Comparison of ENCODE assay signal across 9 cellular contexts in the genomic region with DNA sequence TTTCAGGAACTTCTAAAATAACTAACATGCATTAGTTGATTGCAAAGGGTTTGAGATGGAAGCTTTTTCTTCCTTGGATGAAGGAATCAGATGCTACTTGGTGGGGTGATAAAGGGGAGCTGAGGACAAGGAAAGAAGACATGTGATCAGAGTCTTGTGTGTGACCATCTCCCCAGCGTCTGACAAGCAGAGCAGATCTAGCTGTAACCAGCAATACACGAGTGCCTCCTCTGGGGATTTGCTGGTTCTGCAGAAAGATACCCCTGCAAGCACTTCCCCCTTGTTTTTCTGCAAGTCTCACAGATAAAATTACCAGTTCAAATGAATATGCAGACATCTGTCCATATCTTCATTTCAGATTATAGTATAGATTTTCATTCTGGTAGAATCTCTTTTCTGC. TPM values are rescaled to one million over a fixed set of nuclear protein-coding genes. Genes with fewer than 3 reads are reported as not detected.
DNase-seq lines count a peak whose midpoint lies in the region; ATAC-seq and TF ChIP-seq lines count a peak whose summit lies in the region.
"Had no signal": no experiment of that assay in that cellular context is flagged by ENCODE, and none has a peak within 500 bp of the region (broad histone marks: within the 10 kb centered on the region; RNA-seq: fewer than 3 reads in every experiment).

No MANE protein-coding gene starts in this region.

- DNase-seq in MCF 10A (ENCODE audit: unreplicated experiment) (peak; percentile 38), mammary epithelial cell (no peak), NCI-H2171 treated with DMSO at 0.1 percent for 48 hours (lab: John Stamatoyannopoulos, UW) (peak; percentile 96), brain microvascular endothelial cell (no peak), prostate gland (ENCODE audit: low spot score) (peak; percentile 8)

- POLR2A ChIA-PET in MCF 10A (lab: Yijun Ruan, JAX) = interaction anchor here (0.6 kb wide), 1 partner anchor 32 kb away, joined by 3 read pairs; no protein-coding TSS in a partner anchor

- H3K36me3 ChIP-seq in mammary epithelial cell (ENCODE audit: insufficient read depth, low read length) (no peaks in the 10 kb centered on the region), brain microvascular endothelial cell (replicated peaks) (no peaks in the 10 kb centered on the region), prostate gland (no peaks in the 10 kb centered on the region)

- no peak overlapping the region for H3K4me2 ChIP-seq in mammary epithelial cell (ENCODE audit: insufficient read depth, low read depth, low read length)

- TF ChIP-seq CTCF in MCF 10A (IDR thresholded peaks at IDR 0.05; ENCODE audit: unreplicated experiment) (peak; percentile 23), mammary epithelial cell (conservative IDR thresholded peaks at IDR 0.05 in 1 of 2, IDR thresholded peaks at IDR 0.05 in 1 of 2; ENCODE audit: extremely low read depth in 1 of 2, insufficient read depth in 1 of 2, low read depth in 1 of 2, low read length in 2 of 2) (peak in 1 of 2 donors; percentile 25), brain microvascular endothelial cell (IDR thresholded peaks at IDR 0.05; ENCODE audit: low read depth, low read length, missing control alignments) (peak; percentile 75), prostate gland (IDR thresholded peaks at IDR 0.05) (peak in 2 of 4 experiments; percentile 15 to 23)

- H3K27me3 Mint-ChIP-seq in MCF 10A (ENCODE audit: insufficient read depth, unreplicated experiment) = peaks cover 66% of the 10 kb centered on the region

- H3K27ac ChIP-seq in mammary epithelial cell (ENCODE audit: insufficient read depth, low read depth, low read length) (no peak overlapping the region), brain microvascular endothelial cell (no peak overlapping the region), prostate gland (no peak overlapping the region)

- ATAC-seq in GM18520 (IDR thresholded peaks at IDR 0.05; ENCODE audit: unreplicated experiment) (no peak), GM19324 (IDR thresholded peaks at IDR 0.05; ENCODE audit: low FRiP score, unreplicated experiment) (no peak), esophagus mucosa (no peak)

- no peaks in the 10 kb centered on the region for H4K20me1 ChIP-seq in mammary epithelial cell (ENCODE audit: insufficient read depth, low read length)

- 4% methylated on average over 2 of the region's 2 CpGs for WGBS in mammary epithelial cell (ENCODE audit: low coverage, missing lambda C conversion rate)
- 12% methylated on average over 2 of the region's 2 CpGs for WGBS in prostate gland

- no peak overlapping the region for H2AFZ ChIP-seq in mammary epithelial cell (ENCODE audit: low read depth, low read length)

- no peak overlapping the region for H3K4me3 ChIP-seq in mammary epithelial cell (replicated peaks in 1 of 3; ENCODE audit: insufficient read depth in 1 of 3, low read depth in 2 of 3, low read length in 3 of 3)
- no peak overlapping the region for H3K4me3 ChIP-seq in brain microvascular endothelial cell (ENCODE audit: low read depth, low read length)
- H3K4me3 ChIP-seq in prostate gland = no peak overlapping the region

- no peaks in the 10 kb centered on the region for H3K4me1 Mint-ChIP-seq in MCF 10A (ENCODE audit: insufficient read depth, unreplicated experiment)

- no peak overlapping the region for H3K9ac ChIP-seq in mammary epithelial cell (ENCODE audit: insufficient read depth, low read length)

- CTCF ChIA-PET in MCF 10A (lab: Yijun Ruan, JAX) (interaction anchor here (0.6 to 1.6 kb wide), 5 partner anchors 20 to 1658 kb away, joined by 3 to 5 read pairs (median 3); no protein-coding TSS in a partner anchor), mammary epithelial cell (lab: Charles Lee; ENCODE audit: low non-redundant PET) (no interaction called here)

- no peak for TF ChIP-seq POLR2A in prostate gland (IDR thresholded peaks at IDR 0.05)

- H3K27me3 ChIP-seq in mammary epithelial cell (ENCODE audit: insufficient read depth, low read length) = peaks cover 10% of the 10 kb centered on the region
- H3K27me3 ChIP-seq in brain microvascular endothelial cell (replicated peaks) = no peaks in the 10 kb centered on the region
- no peaks in the 10 kb centered on the region for H3K27me3 ChIP-seq in prostate gland (replicated peaks; ENCODE audit: insufficient read depth)

- no peaks in the 10 kb centered on the region for H3K79me2 ChIP-seq in mammary epithelial cell (ENCODE audit: insufficient read depth, low read length)

- in situ Hi-C loops in mammary epithelial cell (cut with MboI; ENCODE audit: low sequenced_read_pairs in 2 of 2) = no loop called here
- in situ Hi-C loops in brain microvascular endothelial cell (cut with HindIII; ENCODE audit: low pct_ligation_motif_present, low sequenced_read_pairs) = no loop called here

- no peak overlapping the region for H3K4me3 Mint-ChIP-seq in MCF 10A (ENCODE audit: unreplicated experiment)

- H3K9me3 Mint-ChIP-seq in MCF 10A (ENCODE audit: unreplicated experiment) = no peaks in the 10 kb centered on the region

- no peak overlapping the region for H3K27ac Mint-ChIP-seq in MCF 10A (ENCODE audit: low read depth, unreplicated experiment)

- H3K36me3 Mint-ChIP-seq in MCF 10A (ENCODE audit: insufficient read depth, unreplicated experiment) = no peaks in the 10 kb centered on the region

- intact Hi-C loops in MCF 10A (cut with micrococcal nuclease) = no loop called here
- intact Hi-C loops in mammary epithelial cell (cut with micrococcal nuclease) = no loop called here
- intact Hi-C loops in prostate gland (cut with DNase I) = no loop called here

- H3K9me3 ChIP-seq in mammary epithelial cell (replicated peaks; ENCODE audit: insufficient read depth, low read length) = no peaks in the 10 kb centered on the region
- H3K9me3 ChIP-seq in prostate gland = no peaks in the 10 kb centered on the region

- H3K4me1 ChIP-seq in mammary epithelial cell (ENCODE audit: insufficient read depth, low read length) = no peaks in the 10 kb centered on the region
- H3K4me1 ChIP-seq in prostate gland (replicated peaks) = no peaks in the 10 kb centered on the region

- dilution Hi-C loops in mammary epithelial cell (cut with HindIII; ENCODE audit: low sequenced_read_pairs) = no loop called here

- BruUV-seq in MCF 10A (replicated peaks; lab: Mats Ljungman, UMichigan) = no TSS peak
- BruUV-seq in mammary epithelial cell (replicated peaks; lab: Mats Ljungman, UMichigan) = no TSS peak

RNA-seq across cellular contexts. Expression of a gene that starts 2.7 kb away (rescaled TPM):
- not detected in 2 replicates for total RNA-seq in MCF 10A (2022)
- total RNA-seq in mammary epithelial cell = not detected
- not detected for polyA plus RNA-seq in mammary epithelial cell
- not detected for polyA minus RNA-seq in mammary epithelial cell
- total RNA-seq in prostate gland = 1 to 10 TPM; 1.0 TPM
- total RNA-seq in esophagus mucosa = not detected
- polyA plus RNA-seq: AG04450 had no signal

Comparison
In these comparisons a context has a peak if more than half of its experiments do, and no peak if none do; other contexts are left out.
1. DNase-seq: peak in MCF 10A (single experiment), NCI-H2171 treated with DMSO at 0.1 percent for 48 hours (single experiment) and prostate gland (single experiment); none in mammary epithelial cell (single experiment) and brain microvascular endothelial cell (single experiment).